In the genomic region with DNA sequence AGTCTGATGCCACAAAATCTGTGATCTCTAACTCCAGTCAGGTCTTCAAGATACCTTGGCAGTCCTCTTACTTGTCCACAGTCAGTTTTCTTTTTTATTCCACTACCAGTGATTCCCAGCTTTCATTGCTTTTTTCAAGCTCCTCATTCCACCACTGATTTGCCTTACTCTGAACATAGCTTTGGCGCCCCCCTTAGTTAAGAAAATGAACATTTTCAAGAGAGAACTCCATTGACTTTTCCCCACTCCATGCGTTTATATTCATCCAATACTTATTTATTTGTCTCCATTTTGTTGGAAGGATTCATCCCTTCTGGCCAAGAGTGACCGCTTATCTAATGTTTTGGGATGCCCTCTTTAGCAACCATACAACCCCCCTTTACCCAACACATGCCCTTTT, we compare ENCODE assay signal across 9 cellular contexts. TPM values are rescaled to one million over a fixed set of nuclear protein-coding genes. Genes with fewer than 3 reads are reported as not detected.
DNase-seq lines count a peak whose midpoint lies in the region; ATAC-seq and TF ChIP-seq lines count a peak whose summit lies in the region.
"Had no signal": no experiment of that assay in that cellular context is flagged by ENCODE, and none has a peak within 500 bp of the region (broad histone marks: within the 10 kb centered on the region; RNA-seq: fewer than 3 reads in every experiment).

No MANE protein-coding gene starts in this region.

- peak; percentile 19 for DNase-seq in CD1c-positive myeloid dendritic cell (ENCODE audit: extremely low spot score)
- DNase-seq in HT1080 (ENCODE audit: low read depth), result peak; percentile 35
- peak; percentile 11 for DNase-seq in kidney tubule cell (ENCODE audit: low spot score)
- DNase-seq in suprapubic skin (ENCODE audit: low spot score in 2 of 2), result no peak
- no peak for DNase-seq in ovary
- DNase-seq in SK-N-DZ (ENCODE audit: low spot score), result no peak
- no peak for DNase-seq in naive thymus-derived CD8-positive, alpha-beta T cell

- H3K36me3 ChIP-seq in SU-DHL-6 (ENCODE audit: low read length), result no peaks in the 10 kb centered on the region
- peaks cover 44% of the 10 kb centered on the region for H3K36me3 ChIP-seq in suprapubic skin
- H3K36me3 ChIP-seq in ovary, result no peaks in the 10 kb centered on the region

- H3K4me1 Mint-ChIP-seq in naive thymus-derived CD8-positive, alpha-beta T cell, result peaks cover 0 to 16% (median 4%) of the 10 kb centered on the region in 4 donors

- H3K4me1 ChIP-seq in suprapubic skin (peaks cover 29% of the 10 kb centered on the region), ovary (ENCODE audit: insufficient read depth) (peaks cover 11% of the 10 kb centered on the region)

- no peaks in the 10 kb centered on the region for H3F3A ChIP-seq in SU-DHL-6 (ENCODE audit: insufficient read depth)

- peaks cover 0 to 1% (median 0%) of the 10 kb centered on the region in 5 donors for H3K27me3 Mint-ChIP-seq in naive thymus-derived CD8-positive, alpha-beta T cell

- no peaks in the 10 kb centered on the region for H3K9me3 ChIP-seq in SU-DHL-6 (ENCODE audit: insufficient read depth, low read length)
- no peaks in the 10 kb centered on the region for H3K9me3 ChIP-seq in suprapubic skin
- H3K9me3 ChIP-seq in ovary, result no peaks in the 10 kb centered on the region

- H3K9me3 Mint-ChIP-seq in naive thymus-derived CD8-positive, alpha-beta T cell, result no peaks in the 10 kb centered on the region
- H3K9me3 Mint-ChIP-seq: memory B cell had no signal

- H3K4me3 Mint-ChIP-seq in naive thymus-derived CD8-positive, alpha-beta T cell, result no peak overlapping the region
- H3K4me3 Mint-ChIP-seq: memory B cell had no signal

- H3K36me3 Mint-ChIP-seq in naive thymus-derived CD8-positive, alpha-beta T cell, result peaks cover 0 to 48% (median 12%) of the 10 kb centered on the region in 3 donors

- H3K9me2 ChIP-seq in SU-DHL-6 (replicated peaks; ENCODE audit: insufficient read depth, low read length), result no peaks in the 10 kb centered on the region

- no peaks in the 10 kb centered on the region for H4K20me1 ChIP-seq in SU-DHL-6 (ENCODE audit: low read depth, low read length)

- POLR2A ChIA-PET in naive thymus-derived CD8-positive, alpha-beta T cell (lab: Charles Lee), result no interaction called here

- no peak for TF ChIP-seq EP300 in suprapubic skin (IDR thresholded peaks at IDR 0.05)
- no peak for TF ChIP-seq EP300 in ovary (IDR thresholded peaks at IDR 0.05)

- no peak overlapping the region for H3K4me2 ChIP-seq in SU-DHL-6 (ENCODE audit: low read depth, low read length, poor library complexity, severe bottlenecking)

- H3K27me3 ChIP-seq in SU-DHL-6 (ENCODE audit: low read length) (no peaks in the 10 kb centered on the region), suprapubic skin (no peaks in the 10 kb centered on the region), ovary (no peaks in the 10 kb centered on the region)

- no peak overlapping the region for H3K4me3 ChIP-seq in SU-DHL-6 (ENCODE audit: insufficient read depth, low read length, poor library complexity, severe bottlenecking)
- no peak overlapping the region for H3K4me3 ChIP-seq in suprapubic skin
- no peak overlapping the region for H3K4me3 ChIP-seq in ovary

- ATAC-seq in naive thymus-derived CD8-positive, alpha-beta T cell, result no peak

- TF ChIP-seq CTCF in SU-DHL-6 (IDR thresholded peaks at IDR 0.05; ENCODE audit: insufficient read depth, low read length, poor library complexity, severe bottlenecking), result peak; percentile 46
- TF ChIP-seq CTCF in suprapubic skin (IDR thresholded peaks at IDR 0.05), result peak in 1 of 2 donors; percentile 8
- TF ChIP-seq CTCF in ovary (IDR thresholded peaks at IDR 0.05), result peak in 1 of 3 donors; percentile 10

- H3K9ac ChIP-seq in SU-DHL-6 (ENCODE audit: low read length), result no peak overlapping the region

- no peak overlapping the region for H3K27ac ChIP-seq in SU-DHL-6 (ENCODE audit: low read depth, low read length)
- H3K27ac ChIP-seq in suprapubic skin, result no peak overlapping the region
- H3K27ac ChIP-seq in ovary, result no peak overlapping the region

- no peak overlapping the region for H2AFZ ChIP-seq in SU-DHL-6 (ENCODE audit: low read depth, low read length, severe bottlenecking)

- intact Hi-C loops in ovary (cut with DNase I), result loop anchor here in 1 of 4 donors (10.0 kb wide), 2 partner anchors 230 to 260 kb away; a partner anchor contains a TSS

- no peak for TF ChIP-seq POLR2A in suprapubic skin (IDR thresholded peaks at IDR 0.05)
- no peak for TF ChIP-seq POLR2A in ovary (IDR thresholded peaks at IDR 0.05)

- no peaks in the 10 kb centered on the region for H3K79me2 ChIP-seq in SU-DHL-6 (ENCODE audit: insufficient read depth, low read length)

- 65% methylated on average over 3 of the region's 3 CpGs for whole genome bisulfite sequencing in suprapubic skin
- WGBS in ovary, 3 donors, result 57 to 68% (median 67%) methylated on average over 3 of the region's 3 CpGs

- no peak overlapping the region for H3K27ac Mint-ChIP-seq in naive thymus-derived CD8-positive, alpha-beta T cell
- H3K27ac Mint-ChIP-seq: memory B cell had no signal

RNA-seq across cellular contexts. Expression of a gene that starts 33.9 kb away (rescaled TPM):
- 30.1 and 38.9 TPM in 2 replicates for total RNA-seq in HT1080 (2014; rRNA removed; shearing (Covaris generic))
- polyA plus RNA-seq in HT1080 (2015; cell fraction: cytosol; rRNA removed), result 26.7 and 31.1 TPM in 2 replicates
- 48.8 and 53.8 TPM in 2 replicates for polyA plus RNA-seq in HT1080 (2015; cell fraction: nucleus; rRNA removed)
- total RNA-seq in suprapubic skin, result 10 to 100 TPM; 12.9 to 25.6 (median 19.8) TPM
- total RNA-seq in ovary, result 10 to 100 TPM; 12.9 to 43.8 (median 40.7) TPM
- polyA plus RNA-seq in ovary, result 10 to 100 TPM; 15.7 to 34.3 TPM
- polyA plus RNA-seq in SK-N-DZ (2014; cell fraction: cytosol; rRNA removed), result 37.2 and 48.1 TPM in 2 replicates
- 31.9 and 41.7 TPM in 2 replicates for polyA plus RNA-seq in SK-N-DZ (2014; cell fraction: nucleus; rRNA removed)
- total RNA-seq in naive thymus-derived CD8-positive, alpha-beta T cell, result 10 to 100 TPM; 40.7 to 40.8 TPM
- polyA plus RNA-seq in naive thymus-derived CD8-positive, alpha-beta T cell, result 10 to 100 TPM; 14.4 to 22.5 (median 14.7) TPM

Comparison
In these comparisons a context has a peak if more than half of its experiments do, and no peak if none do; other contexts are left out.
1. DNase-seq: peak in CD1c-positive myeloid dendritic cell (single experiment), HT1080 (single experiment) and kidney tubule cell (single experiment); none in suprapubic skin (0 of 2), ovary (0 of 5), SK-N-DZ (single experiment) and naive thymus-derived CD8-positive, alpha-beta T cell (0 of 10).